ENCODE assay signal across 28 cellular contexts in the genomic region with DNA sequence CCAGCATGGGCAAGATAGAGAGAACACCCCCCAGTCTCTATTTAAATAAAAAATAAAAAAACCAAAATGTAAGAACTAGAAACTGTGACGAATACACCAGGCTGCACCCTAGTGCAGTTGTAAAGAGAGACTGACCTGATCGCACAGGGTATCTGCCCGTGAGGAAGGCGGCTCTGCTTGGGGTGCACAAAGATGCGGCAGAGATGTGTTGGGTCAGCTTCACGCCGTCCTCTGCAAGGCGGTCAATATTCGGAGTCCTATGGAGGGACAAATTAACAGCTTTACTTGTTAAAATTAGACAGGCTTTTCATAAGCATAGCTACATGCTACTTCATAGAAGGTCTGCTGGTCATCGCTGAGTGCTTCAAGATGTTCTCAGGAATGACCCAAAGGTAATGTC. TPM values are rescaled to one million over a fixed set of nuclear protein-coding genes. Genes with fewer than 3 reads are reported as not detected.
DNase-seq lines count a peak whose midpoint lies in the region; ATAC-seq and TF ChIP-seq lines count a peak whose summit lies in the region.
"Had no signal": no experiment of that assay in that cellular context is flagged by ENCODE, and none has a peak within 500 bp of the region (broad histone marks: within the 10 kb centered on the region; RNA-seq: fewer than 3 reads in every experiment).

No MANE protein-coding gene starts in this region.

- H4K91ac ChIP-seq in H9 (ENCODE audit: insufficient read length, low read depth, low read length) = no peak overlapping the region

- H3K23me2 ChIP-seq in H9 (ENCODE audit: insufficient read length, low read depth, low read length, poor library complexity, severe bottlenecking) = no peaks in the 10 kb centered on the region

- H3K14ac ChIP-seq in H9 (ENCODE audit: insufficient read depth, low read length) = no peak overlapping the region

- H3T11ph ChIP-seq in H9 (ENCODE audit: low read length) = no peak overlapping the region

- no peak overlapping the region for H2BK5ac ChIP-seq in H9 (ENCODE audit: insufficient read length, low read length)

- H3K27me3 Mint-ChIP-seq in H9 (ENCODE audit: low read depth) (no peaks in the 10 kb centered on the region; the same call in none of the 2 replicates), endodermal cell (ENCODE audit: insufficient read depth) (no peaks in the 10 kb centered on the region)
- H3K27me3 Mint-ChIP-seq: CD4-positive, alpha-beta memory T cell; CD4-positive, CD25-positive, alpha-beta regulatory T cell had no signal

- H3K4ac ChIP-seq in H9 (ENCODE audit: low read depth, low read length) = no peak overlapping the region

- ATAC-seq in HG02623 (IDR thresholded peaks at IDR 0.05; ENCODE audit: unreplicated experiment) = no peak
- ATAC-seq: GM12878 had no signal

- H3K4me1 ChIP-seq in H9 (ENCODE audit: insufficient read depth, low read length) (no peaks in the 10 kb centered on the region), endodermal cell (ENCODE audit: control insufficient read depth, insufficient read depth, low read length) (no peaks in the 10 kb centered on the region)
- H3K4me1 ChIP-seq: BE2C, BLaER1 had no signal

- H3K9ac ChIP-seq in H9 (ENCODE audit: extremely low read depth, insufficient read length, low read length) (no peak overlapping the region), endodermal cell (ENCODE audit: extremely low read depth, low read length, poor library complexity, severe bottlenecking) (no peak overlapping the region)
- H3K9ac ChIP-seq: BLaER1 had no signal

- H3K9me3 ChIP-seq in H9 (ENCODE audit: control insufficient read depth, low read depth, low read length) (no peaks in the 10 kb centered on the region), endodermal cell (ENCODE audit: control insufficient read depth, low read length) (no peaks in the 10 kb centered on the region)
- H3K9me3 ChIP-seq: BE2C had no signal

- no peak overlapping the region for H2BK20ac ChIP-seq in H9 (ENCODE audit: low read depth, low read length, poor library complexity, severe bottlenecking)

- H3K4me3 Mint-ChIP-seq in H9 = no peak overlapping the region
- no peak overlapping the region for H3K4me3 Mint-ChIP-seq in endodermal cell
- H3K4me3 Mint-ChIP-seq: CD14-positive monocyte; CD4-positive, alpha-beta memory T cell; CD4-positive, CD25-positive, alpha-beta regulatory T cell; CD8-positive, alpha-beta memory T cell had no signal

- H3K27ac ChIP-seq in H9 (ENCODE audit: insufficient read length, low read depth, low read length) (no peak overlapping the region), endodermal cell (ENCODE audit: low read depth, low read length) (no peak overlapping the region)
- H3K27ac ChIP-seq: BLaER1 had no signal

- H3K9me3 Mint-ChIP-seq in H9 (no peaks in the 10 kb centered on the region; a peak in 1 of 5 replicates), endodermal cell (no peaks in the 10 kb centered on the region)
- H3K9me3 Mint-ChIP-seq: CD14-positive monocyte; CD4-positive, alpha-beta memory T cell; CD8-positive, alpha-beta memory T cell had no signal

- H4K8ac ChIP-seq in H9 (replicated peaks; ENCODE audit: insufficient read length, low read depth, low read length) = no peak overlapping the region

- no peak overlapping the region for H2AK5ac ChIP-seq in H9 (ENCODE audit: insufficient read length, low read length)

- H3K79me2 ChIP-seq in H9 (ENCODE audit: insufficient read depth, low read length) = 0 out of 2 replicates have a peak, but pooled peaks cover 2% of the 10 kb centered on the region

- peaks cover 78% of the 10 kb centered on the region for H3K36me3 ChIP-seq in endodermal cell (ENCODE audit: control insufficient read depth, insufficient read depth, low read length)
- H3K36me3 ChIP-seq: BE2C had no signal

- no peak overlapping the region for H3K4me2 ChIP-seq in H9 (ENCODE audit: insufficient read depth, insufficient read length, low read length)
- H3K4me2 ChIP-seq: BLaER1 had no signal

- H3K36me3 Mint-ChIP-seq in H9 (ENCODE audit: insufficient read depth in 1 of 3, low read depth in 3 of 3) = peaks cover 4 to 42% (median 26%) of the 10 kb centered on the region in 3 experiments; a peak in 6 of 7 replicates
- peaks cover 85% of the 10 kb centered on the region for H3K36me3 Mint-ChIP-seq in endodermal cell (ENCODE audit: low read depth)
- H3K36me3 Mint-ChIP-seq: CD14-positive monocyte; CD4-positive, alpha-beta memory T cell; CD4-positive, CD25-positive, alpha-beta regulatory T cell; CD8-positive, alpha-beta memory T cell had no signal

- no peaks in the 10 kb centered on the region for H4K20me1 ChIP-seq in H9 (ENCODE audit: control insufficient read depth, insufficient read depth, insufficient read length)
- H4K20me1 ChIP-seq: BLaER1 had no signal

- no peak overlapping the region for H2BK120ac ChIP-seq in H9 (ENCODE audit: low read depth, low read length, poor library complexity, severe bottlenecking)

- WGBS in H9 (ENCODE audit: extremely low coverage, insufficient read length, low lambda C conversion rate) = no CpG with 5 or more reads among the region's 10 CpGs
- WGBS in endodermal cell (ENCODE audit: insufficient coverage in 1 of 2, insufficient read length in 1 of 2), 2 experiments = 97 to 100% methylated on average over 7 to 10 of the region's 10 CpGs

- H3K23ac ChIP-seq in H9 (ENCODE audit: insufficient read length, low read depth, low read length) = no peak overlapping the region

- no peak overlapping the region for H3K18ac ChIP-seq in H9 (ENCODE audit: insufficient read length, low read depth, low read length)

- no peak for TF ChIP-seq CTCF in H9 (conservative IDR thresholded peaks at IDR 0.05)
- no peak for TF ChIP-seq CTCF in endodermal cell (conservative IDR thresholded peaks at IDR 0.05)

- H3K79me1 ChIP-seq in H9 (ENCODE audit: insufficient read depth, low read depth, low read length, poor library complexity, severe bottlenecking) = no peaks in the 10 kb centered on the region

- H3K56ac ChIP-seq in H9 (ENCODE audit: insufficient read length, low read depth, low read length) = no peak overlapping the region

- H3K4me3 ChIP-seq in endodermal cell (ENCODE audit: low read length) = no peak overlapping the region
- H3K4me3 ChIP-seq: BLaER1, GM12878 had no signal

- H3K27ac Mint-ChIP-seq in H9 (peak overlapping the region in 2 of 3 experiments; percentile 42 to 53; a peak in 2 of 7 replicates), endodermal cell (peak overlapping the region; percentile 26)
- H3K27ac Mint-ChIP-seq: CD14-positive monocyte; CD4-positive, alpha-beta memory T cell; CD4-positive, CD25-positive, alpha-beta regulatory T cell; CD8-positive, alpha-beta memory T cell had no signal

- no peak overlapping the region for H2AFZ ChIP-seq in H9 (ENCODE audit: low read length)

- no peak overlapping the region for H2BK12ac ChIP-seq in H9 (ENCODE audit: insufficient read length, low read depth, low read length)

- H3K27me3 ChIP-seq in H9 (ENCODE audit: insufficient read depth, low read length) = no peaks in the 10 kb centered on the region
- no peaks in the 10 kb centered on the region for H3K27me3 ChIP-seq in endodermal cell (ENCODE audit: control insufficient read depth, insufficient read depth, low read length, poor library complexity, severe bottlenecking)
- H3K27me3 ChIP-seq: BE2C, BLaER1 had no signal

- H3K4me1 Mint-ChIP-seq in H9 (peaks cover 3 to 14% of the 10 kb centered on the region in 2 experiments), endodermal cell (peaks cover under 1% of the 10 kb centered on the region)
- H3K4me1 Mint-ChIP-seq: CD14-positive monocyte; CD4-positive, alpha-beta memory T cell; CD4-positive, CD25-positive, alpha-beta regulatory T cell; CD8-positive, alpha-beta memory T cell had no signal

- no peak overlapping the region for H4K5ac ChIP-seq in H9 (ENCODE audit: insufficient read length, low read depth, low read length)

- H2BK15ac ChIP-seq in H9 (ENCODE audit: low read depth, low read length) = no peak overlapping the region

- DNase-seq in H9 (no peak), endodermal cell (no peak), mesenteric fat pad (ENCODE audit: low spot score) (peak; percentile 65), kidney glomerular epithelial cell (lab: John Stamatoyannopoulos, UW) (no peak), T-helper 1 cell (no peak)
- DNase-seq: 8988T; ACHN; BE2C; C1 segment of cervical spinal cord; CD4-positive, alpha-beta memory T cell; CD4-positive, CD25-positive, alpha-beta regulatory T cell; CD8-positive, alpha-beta memory T cell; COR-L47; DMS 273 treated with DMSO at 0.1 percent for 48 hours; DMS153; DMS53; DMS79; DND-41; EL; GDM1 had no signal

RNA-seq across cellular contexts. Expression of a gene that starts 26.1 kb away (rescaled TPM):
- total RNA-seq in H9 (2021) (9.5 and 10.3 TPM in 2 replicates), endodermal cell (10 to 100 TPM in 1 of 2 donors, 1 to 10 TPM in 1; 4.9 to 15.7 TPM), mesenteric fat pad (33.0 TPM)
- 4.9 TPM for polyA plus RNA-seq in endodermal cell (2013, experiment 1 of 2)
- polyA plus RNA-seq in endodermal cell (2013, experiment 2 of 2) = 5.1 TPM
- total RNA-seq: G401 had no signal

RNA-seq across cellular contexts. Expression of a gene that starts 51.1 kb away (rescaled TPM):
- total RNA-seq in H9 (2021) (not detected in 2 replicates), endodermal cell (not detected), mesenteric fat pad (not detected)
- not detected for polyA plus RNA-seq in endodermal cell (2013, experiment 1 of 2)
- polyA plus RNA-seq in endodermal cell (2013, experiment 2 of 2) = not detected
- total RNA-seq: A673; CD4-positive, alpha-beta memory T cell; CD4-positive, CD25-positive, alpha-beta regulatory T cell; CD8-positive, alpha-beta memory T cell; Daoy; G401; GM12878 had no signal
- polyA plus RNA-seq: AG04450; CD14-positive monocyte; CD4-positive, alpha-beta memory T cell; CD4-positive, CD25-positive, alpha-beta regulatory T cell; CD8-positive, alpha-beta memory T cell had no signal
